Comparison of ENCODE assay signal across 7 cellular contexts in genomic region chrX:31038585-31039326, GRCh38. TPM values are rescaled to one million over a fixed set of nuclear protein-coding genes. Genes with fewer than 3 reads are reported as not detected.
DNase-seq lines count a peak whose midpoint lies in the region; ATAC-seq and TF ChIP-seq lines count a peak whose summit lies in the region.

No MANE protein-coding gene starts in this region.

- intact Hi-C loops in posterior vena cava (cut with DNase I): no loop called here

- no peaks in the 10 kb centered on the region for H3F3A ChIP-seq in DOHH2 (ENCODE audit: control insufficient read depth, insufficient read depth)
- H3F3A ChIP-seq in SU-DHL-6 (ENCODE audit: insufficient read depth): no peaks in the 10 kb centered on the region

- H3K9me2 ChIP-seq in DOHH2 (replicated peaks; ENCODE audit: control insufficient read depth, low read length) (no peaks in the 10 kb centered on the region), SU-DHL-6 (replicated peaks; ENCODE audit: insufficient read depth, low read length) (no peaks in the 10 kb centered on the region)

- H4K20me1 ChIP-seq in DOHH2 (ENCODE audit: control insufficient read depth, insufficient read depth, low read depth, low read length) (no peaks in the 10 kb centered on the region), SU-DHL-6 (ENCODE audit: low read depth, low read length) (no peaks in the 10 kb centered on the region)

- no peaks in the 10 kb centered on the region for H3K36me3 ChIP-seq in DOHH2 (ENCODE audit: control insufficient read depth, low read length)
- H3K36me3 ChIP-seq in SU-DHL-6 (ENCODE audit: low read length): no peaks in the 10 kb centered on the region

- no peak overlapping the region for H2AFZ ChIP-seq in SU-DHL-6 (ENCODE audit: low read depth, low read length, severe bottlenecking)

- H3K4me1 ChIP-seq in DOHH2 (ENCODE audit: control insufficient read depth, low read length): no peaks in the 10 kb centered on the region

- no peaks in the 10 kb centered on the region for H3K9me3 ChIP-seq in DOHH2 (ENCODE audit: control insufficient read depth, insufficient read depth, low read length)
- no peaks in the 10 kb centered on the region for H3K9me3 ChIP-seq in SU-DHL-6 (ENCODE audit: insufficient read depth, low read length)

- H3K9me3 Mint-ChIP-seq in progenitor cell of endocrine pancreas (ENCODE audit: low read depth): peaks cover 11% of the 10 kb centered on the region

- ATAC-seq in GM18909 (IDR thresholded peaks at IDR 0.05; ENCODE audit: poor library complexity, unreplicated experiment) (peak; percentile 73), HG03280 (IDR thresholded peaks at IDR 0.05; ENCODE audit: unreplicated experiment) (peak; percentile 65)

- H3K4me3 ChIP-seq in DOHH2 (ENCODE audit: low read length): no peak overlapping the region
- no peak overlapping the region for H3K4me3 ChIP-seq in SU-DHL-6 (ENCODE audit: insufficient read depth, low read length, poor library complexity, severe bottlenecking)

- H3K4me3 Mint-ChIP-seq in progenitor cell of endocrine pancreas (ENCODE audit: low read depth): no peak overlapping the region

- H3K79me2 ChIP-seq in DOHH2 (ENCODE audit: control insufficient read depth, low read length) (no peaks in the 10 kb centered on the region), SU-DHL-6 (ENCODE audit: insufficient read depth, low read length) (no peaks in the 10 kb centered on the region)

- TF ChIP-seq CTCF in DOHH2 (IDR thresholded peaks at IDR 0.05; ENCODE audit: low read depth, low read length, poor library complexity, severe bottlenecking) (peak; percentile 60), SU-DHL-6 (IDR thresholded peaks at IDR 0.05; ENCODE audit: insufficient read depth, low read length, poor library complexity, severe bottlenecking) (peak; percentile 53), progenitor cell of endocrine pancreas (IDR thresholded peaks at IDR 0.05; ENCODE audit: unreplicated experiment) (peak; percentile 64)

- H3K27me3 Mint-ChIP-seq in progenitor cell of endocrine pancreas: no peaks in the 10 kb centered on the region

- H3K27ac ChIP-seq in DOHH2 (ENCODE audit: low read depth, low read length) (no peak overlapping the region), SU-DHL-6 (ENCODE audit: low read depth, low read length) (no peak overlapping the region)

- no peak overlapping the region for H3K27ac Mint-ChIP-seq in progenitor cell of endocrine pancreas

- H3K4me2 ChIP-seq in DOHH2 (ENCODE audit: low read length) (no peak overlapping the region), SU-DHL-6 (ENCODE audit: low read depth, low read length, poor library complexity, severe bottlenecking) (no peak overlapping the region)

- no peaks in the 10 kb centered on the region for H3K27me3 ChIP-seq in DOHH2 (ENCODE audit: control insufficient read depth, low read length)
- H3K27me3 ChIP-seq in SU-DHL-6 (ENCODE audit: low read length): no peaks in the 10 kb centered on the region

- H3K36me3 Mint-ChIP-seq in progenitor cell of endocrine pancreas (ENCODE audit: insufficient read depth): no peaks in the 10 kb centered on the region

- H3K4me1 Mint-ChIP-seq in progenitor cell of endocrine pancreas (ENCODE audit: low read depth): no peaks in the 10 kb centered on the region

- no peak overlapping the region for H3K9ac ChIP-seq in SU-DHL-6 (ENCODE audit: low read length)

- peak; percentile 12 for DNase-seq in fibroblast of the conjunctiva (ENCODE audit: low read depth)
- no peak for DNase-seq in progenitor cell of endocrine pancreas (ENCODE audit: low spot score, unreplicated experiment)
- DNase-seq in posterior vena cava (ENCODE audit: low spot score): no peak

RNA-seq across cellular contexts. Expression of gene FTHL17, which starts 33.1 kb away (rescaled TPM):
- total RNA-seq in progenitor cell of endocrine pancreas (not detected in 2 replicates), posterior vena cava (not detected)
